In the genomic region with DNA sequence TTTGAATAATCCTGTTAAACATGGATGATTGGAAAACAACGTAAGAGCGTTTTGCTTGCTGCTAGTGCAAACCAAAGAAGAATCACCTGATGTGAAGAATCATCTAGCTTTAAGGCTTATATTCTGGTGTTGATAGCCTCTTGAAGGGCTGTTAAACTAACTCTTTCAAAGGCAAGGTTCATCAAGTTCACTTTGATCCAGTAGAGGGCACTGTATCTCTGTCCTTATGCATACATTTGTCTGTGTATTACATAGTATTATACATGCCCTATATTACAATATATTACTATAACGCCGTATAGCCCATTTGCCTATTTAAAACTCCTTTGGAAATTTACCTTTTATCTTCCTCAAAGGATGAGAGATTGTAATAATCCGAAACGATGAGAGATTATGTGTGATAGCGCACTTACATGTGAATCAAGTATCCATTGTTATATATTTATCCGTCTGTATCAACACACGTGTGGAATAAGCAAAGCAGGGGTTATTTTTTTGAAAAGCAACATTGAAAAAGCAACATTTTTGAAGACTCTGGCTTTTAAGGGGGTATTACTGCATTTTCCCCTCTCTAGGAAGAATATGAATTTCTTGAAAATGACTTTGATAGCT, we compare ENCODE assay signal across 8 cellular contexts. TPM values are rescaled to one million over a fixed set of nuclear protein-coding genes. Genes with fewer than 3 reads are reported as not detected.
DNase-seq lines count a peak whose midpoint lies in the region; ATAC-seq, FAIRE-seq and TF ChIP-seq lines count a peak whose summit lies in the region.

No MANE protein-coding gene starts in this region.

- intact Hi-C loops in posterior vena cava (cut with DNase I) = loop anchor here in 1 of 2 donors (10.0 kb wide), 1 partner anchor 487 kb away; no protein-coding TSS in a partner anchor

- H3K36me3 ChIP-seq in bronchial epithelial cell (ENCODE audit: control insufficient read depth, insufficient read depth, low read length) = no peaks in the 10 kb centered on the region

- no peak overlapping the region for H3K4me3 ChIP-seq in bronchial epithelial cell (ENCODE audit: low read depth, low read length)

- no peak for FAIRE-seq in bronchial epithelial cell (lab: Jason Lieb, UNC)

- DNase-seq in EH (ENCODE audit: low read depth) = peak; percentile 2
- DNase-seq in NCI-H82 (lab: John Stamatoyannopoulos, UW) = peak; percentile 85
- DNase-seq in bronchial epithelial cell (ENCODE audit: low read depth) = peak; percentile 69
- DNase-seq in lung microvascular endothelial cell (ENCODE audit: low read depth in 2 of 2) = peak; percentile 66 to 76
- DNase-seq in posterior vena cava (ENCODE audit: low spot score) = no peak
- no peak for DNase-seq in hepatic stellate cell (ENCODE audit: low spot score)

- TF ChIP-seq CTCF in bronchial epithelial cell (IDR thresholded peaks at IDR 0.05; ENCODE audit: insufficient read depth, low read length, severe bottlenecking) = peak; percentile 55

- peak; percentile 58 for ATAC-seq in HG03354 (IDR thresholded peaks at IDR 0.05; ENCODE audit: poor library complexity, severe bottlenecking, unreplicated experiment)
- ATAC-seq in HG03520 (IDR thresholded peaks at IDR 0.05; ENCODE audit: unreplicated experiment) = no peak

- no peaks in the 10 kb centered on the region for H3K27me3 ChIP-seq in bronchial epithelial cell (ENCODE audit: control insufficient read depth, insufficient read depth, low read length)

RNA-seq across cellular contexts. Expression of gene NRN1, which starts 50.8 kb away (rescaled TPM):
- total RNA-seq in bronchial epithelial cell (not detected in 2 replicates), lung microvascular endothelial cell (28.1 and 41.9 TPM in 2 replicates), posterior vena cava (10 to 100 TPM; 12.8 to 15.9 TPM)

Comparison
In these comparisons a context has a peak if more than half of its experiments do, and no peak if none do; other contexts are left out.
1. DNase-seq: peak in EH (single experiment), NCI-H82 (single experiment), bronchial epithelial cell (single experiment) and lung microvascular endothelial cell (2 of 2); none in posterior vena cava (single experiment) and hepatic stellate cell (single experiment).
2. RNA of gene NRN1, which starts 50.8 kb away (total RNA-seq): 28.1 to 41.9 TPM in lung microvascular endothelial cell and 12.8 to 15.9 TPM in posterior vena cava; not detected in bronchial epithelial cell; every median in the first group is over 10 times any median in the second.